Comparison of ENCODE assay signal across 1 cellular context in the genomic region with DNA sequence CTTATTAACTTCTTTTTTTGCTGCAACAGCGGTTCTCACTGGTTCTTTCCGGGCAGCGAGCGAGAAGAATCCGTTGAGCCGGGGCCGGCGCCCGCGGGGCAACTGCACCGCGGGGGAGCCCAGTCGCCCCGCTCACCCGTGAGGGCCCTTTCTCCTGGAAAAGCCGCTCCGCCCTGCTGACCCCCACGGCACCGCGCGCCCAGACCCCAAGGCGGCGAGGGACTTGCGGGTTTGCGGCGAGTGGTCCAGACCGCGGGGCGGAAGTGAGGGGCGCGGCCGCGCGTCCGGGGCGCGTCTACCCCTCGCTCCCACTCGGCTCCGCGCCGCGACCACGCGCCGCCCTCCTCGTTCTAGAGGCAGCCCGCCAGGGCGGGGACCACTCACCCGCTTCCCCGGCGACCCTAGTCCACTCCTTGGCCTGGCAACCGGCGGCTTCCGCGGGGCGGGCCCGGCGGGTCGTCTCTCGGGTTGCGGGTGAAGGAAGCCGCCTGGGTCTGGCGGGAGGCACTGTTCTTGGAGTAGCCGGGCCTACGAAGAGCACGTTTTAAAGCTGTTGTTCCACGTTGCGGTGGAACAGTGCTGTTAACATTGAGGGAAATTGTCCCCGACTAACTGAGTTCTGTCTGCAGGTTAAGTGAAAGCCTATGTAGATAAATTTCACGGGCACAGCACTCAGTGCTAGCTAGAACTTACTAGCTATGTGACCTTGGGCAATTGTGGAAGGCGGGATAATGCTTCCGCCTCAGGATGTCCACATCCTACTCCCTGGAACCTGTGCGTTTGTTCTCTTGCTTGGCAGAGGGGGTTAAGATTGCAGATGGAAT.
TF ChIP-seq lines count a peak whose summit lies in the region.

Gene NEK3, minus strand, starts transcription at position 439 of the 824 bp plus-strand sequence. CDS start 3,406 bp downstream, outside the sequence.

TF ChIP-seq in HepG2, 621 proteins besides CTCF, POLR2A, EP300 and RAD21 (continued from another document and continues in another):
- TF ChIP-seq, protein P1, sequence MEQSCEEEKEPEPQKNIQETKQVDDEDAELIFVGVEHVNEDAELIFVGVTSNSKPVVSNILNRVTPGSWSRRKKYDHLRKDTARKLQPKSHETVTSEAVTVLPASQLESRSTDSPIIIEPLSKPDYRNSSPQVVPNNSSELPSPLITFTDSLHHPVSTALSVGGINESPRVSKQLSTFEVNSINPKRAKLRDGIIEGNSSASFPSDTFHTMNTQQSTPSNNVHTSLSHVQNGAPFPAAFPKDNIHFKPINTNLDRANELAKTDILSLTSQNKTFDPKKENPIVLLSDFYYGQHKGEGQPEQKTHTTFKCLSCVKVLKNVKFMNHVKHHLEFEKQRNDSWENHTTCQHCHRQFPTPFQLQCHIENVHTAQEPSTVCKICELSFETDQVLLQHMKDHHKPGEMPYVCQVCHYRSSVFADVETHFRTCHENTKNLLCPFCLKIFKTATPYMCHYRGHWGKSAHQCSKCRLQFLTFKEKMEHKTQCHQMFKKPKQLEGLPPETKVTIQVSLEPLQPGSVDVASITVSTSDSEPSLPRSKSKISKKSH (CRISPR knock-in tag; IDR thresholded peaks at IDR 0.05; ENCODE audit: borderline replicate concordance), result peak; percentile 93; the same call in 1 of the 2 replicates
- TF ChIP-seq CHCHD3 (CRISPR knock-in tag; IDR thresholded peaks at IDR 0.05) (no peak), PHF5A (CRISPR knock-in tag; IDR thresholded peaks at IDR 0.05; ENCODE audit: low read depth, unreplicated experiment) (no peak), SATB2 (CRISPR knock-in tag; IDR thresholded peaks at IDR 0.05) (peak; percentile 95; the same call in 1 of the 2 replicates), NCOA5 (CRISPR knock-in tag; IDR thresholded peaks at IDR 0.05) (no peak), MBNL3 (CRISPR knock-in tag; conservative IDR thresholded peaks at IDR 0.05) (no peak), ZNF24 (IDR thresholded peaks at IDR 0.05) (no peak), PRDM15 (CRISPR knock-in tag; IDR thresholded peaks at IDR 0.05) (peak; percentile 74), NFIC (IDR thresholded peaks at IDR 0.05; ENCODE audit: low read length) (no peak), TAF15 (IDR thresholded peaks at IDR 0.05; ENCODE audit: low read depth, low read length, poor library complexity, severe bottlenecking) (no peak), PTBP1 (IDR thresholded peaks at IDR 0.05; ENCODE audit: low read depth, low read length, poor library complexity, severe bottlenecking) (no peak), SMAD3 (CRISPR knock-in tag; IDR thresholded peaks at IDR 0.05) (peak; percentile 22; the same call in 1 of the 2 replicates), MEIS2 (CRISPR knock-in tag; IDR thresholded peaks at IDR 0.05) (peak; percentile 88; the same call in 1 of the 2 replicates), TAF1 (CRISPR knock-in tag; IDR thresholded peaks at IDR 0.05) (peak; percentile 66), ZNF432 (CRISPR knock-in tag; IDR thresholded peaks at IDR 0.05; ENCODE audit: borderline replicate concordance) (peak; percentile 29; the same call in 1 of the 2 replicates), HOXA5 (CRISPR knock-in tag; IDR thresholded peaks at IDR 0.05) (peak; percentile 71), ZNF225 (CRISPR knock-in tag; IDR thresholded peaks at IDR 0.05) (0 out of 2 replicates have a peak, but pooled peaks have one; percentile 18), HMGXB3 (CRISPR knock-in tag; IDR thresholded peaks at IDR 0.05; ENCODE audit: borderline replicate concordance) (no peak), DNMT1 (CRISPR knock-in tag; IDR thresholded peaks at IDR 0.05) (0 out of 2 replicates have a peak, but pooled peaks have one; percentile 61), GZF1 (CRISPR knock-in tag; IDR thresholded peaks at IDR 0.05) (peak; percentile 63; the same call in 1 of the 2 replicates), MED8 (CRISPR knock-in tag; IDR thresholded peaks at IDR 0.05; ENCODE audit: insufficient replicate concordance) (peak; percentile 73), XRCC5 (optimal IDR thresholded peaks at IDR 0.05; ENCODE audit: low read length) (peak; percentile 85), TBP (CRISPR knock-in tag; IDR thresholded peaks at IDR 0.05) (no peak), AKAP8 (CRISPR knock-in tag; IDR thresholded peaks at IDR 0.05) (0 out of 2 replicates have a peak, but pooled peaks have one; percentile 62), ZBTB42 (CRISPR knock-in tag; IDR thresholded peaks at IDR 0.05) (peak; percentile 82; the same call in 1 of the 2 replicates), BRD4 (CRISPR knock-in tag; IDR thresholded peaks at IDR 0.05) (peak; percentile 93), REPIN1 (CRISPR knock-in tag; IDR thresholded peaks at IDR 0.05; ENCODE audit: borderline replicate concordance, low read depth) (peak; percentile 43; the same call in 1 of the 2 replicates), ZNF256 (CRISPR knock-in tag; conservative IDR thresholded peaks at IDR 0.05) (peak; percentile 86), CHD2 (IDR thresholded peaks at IDR 0.05; ENCODE audit: low read depth, low read length) (no peak), THAP9 (CRISPR knock-in tag; IDR thresholded peaks at IDR 0.05; ENCODE audit: borderline replicate concordance) (peak; percentile 22; the same call in 1 of the 2 replicates)
- TF ChIP-seq, protein P2, sequence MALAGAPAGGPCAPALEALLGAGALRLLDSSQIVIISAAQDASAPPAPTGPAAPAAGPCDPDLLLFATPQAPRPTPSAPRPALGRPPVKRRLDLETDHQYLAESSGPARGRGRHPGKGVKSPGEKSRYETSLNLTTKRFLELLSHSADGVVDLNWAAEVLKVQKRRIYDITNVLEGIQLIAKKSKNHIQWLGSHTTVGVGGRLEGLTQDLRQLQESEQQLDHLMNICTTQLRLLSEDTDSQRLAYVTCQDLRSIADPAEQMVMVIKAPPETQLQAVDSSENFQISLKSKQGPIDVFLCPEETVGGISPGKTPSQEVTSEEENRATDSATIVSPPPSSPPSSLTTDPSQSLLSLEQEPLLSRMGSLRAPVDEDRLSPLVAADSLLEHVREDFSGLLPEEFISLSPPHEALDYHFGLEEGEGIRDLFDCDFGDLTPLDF (CRISPR knock-in tag; IDR thresholded peaks at IDR 0.05), result peak; percentile 81
- TF ChIP-seq, protein P3, sequence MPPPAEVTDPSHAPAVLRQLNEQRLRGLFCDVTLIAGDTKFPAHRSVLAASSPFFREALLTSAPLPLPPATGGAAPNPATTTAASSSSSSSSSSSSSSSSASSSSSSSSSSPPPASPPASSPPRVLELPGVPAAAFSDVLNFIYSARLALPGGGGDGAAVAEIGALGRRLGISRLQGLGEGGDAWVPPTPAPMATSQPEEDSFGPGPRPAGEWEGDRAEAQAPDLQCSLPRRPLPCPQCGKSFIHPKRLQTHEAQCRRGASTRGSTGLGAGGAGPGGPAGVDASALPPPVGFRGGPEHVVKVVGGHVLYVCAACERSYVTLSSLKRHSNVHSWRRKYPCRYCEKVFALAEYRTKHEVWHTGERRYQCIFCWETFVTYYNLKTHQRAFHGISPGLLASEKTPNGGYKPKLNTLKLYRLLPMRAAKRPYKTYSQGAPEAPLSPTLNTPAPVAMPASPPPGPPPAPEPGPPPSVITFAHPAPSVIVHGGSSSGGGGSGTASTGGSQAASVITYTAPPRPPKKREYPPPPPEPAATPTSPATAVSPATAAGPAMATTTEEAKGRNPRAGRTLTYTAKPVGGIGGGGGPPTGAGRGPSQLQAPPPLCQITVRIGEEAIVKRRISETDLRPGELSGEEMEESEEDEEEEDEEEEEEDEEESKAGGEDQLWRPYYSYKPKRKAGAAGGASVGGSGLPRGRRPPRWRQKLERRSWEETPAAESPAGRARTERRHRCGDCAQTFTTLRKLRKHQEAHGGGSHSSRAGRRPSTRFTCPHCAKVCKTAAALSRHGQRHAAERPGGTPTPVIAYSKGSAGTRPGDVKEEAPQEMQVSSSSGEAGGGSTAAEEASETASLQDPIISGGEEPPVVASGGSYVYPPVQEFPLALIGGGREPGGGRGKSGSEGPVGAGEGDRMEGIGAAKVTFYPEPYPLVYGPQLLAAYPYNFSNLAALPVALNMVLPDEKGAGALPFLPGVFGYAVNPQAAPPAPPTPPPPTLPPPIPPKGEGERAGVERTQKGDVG (CRISPR knock-in tag; IDR thresholded peaks at IDR 0.05; ENCODE audit: borderline replicate concordance), result peak; percentile 79
- TF ChIP-seq, protein P4, sequence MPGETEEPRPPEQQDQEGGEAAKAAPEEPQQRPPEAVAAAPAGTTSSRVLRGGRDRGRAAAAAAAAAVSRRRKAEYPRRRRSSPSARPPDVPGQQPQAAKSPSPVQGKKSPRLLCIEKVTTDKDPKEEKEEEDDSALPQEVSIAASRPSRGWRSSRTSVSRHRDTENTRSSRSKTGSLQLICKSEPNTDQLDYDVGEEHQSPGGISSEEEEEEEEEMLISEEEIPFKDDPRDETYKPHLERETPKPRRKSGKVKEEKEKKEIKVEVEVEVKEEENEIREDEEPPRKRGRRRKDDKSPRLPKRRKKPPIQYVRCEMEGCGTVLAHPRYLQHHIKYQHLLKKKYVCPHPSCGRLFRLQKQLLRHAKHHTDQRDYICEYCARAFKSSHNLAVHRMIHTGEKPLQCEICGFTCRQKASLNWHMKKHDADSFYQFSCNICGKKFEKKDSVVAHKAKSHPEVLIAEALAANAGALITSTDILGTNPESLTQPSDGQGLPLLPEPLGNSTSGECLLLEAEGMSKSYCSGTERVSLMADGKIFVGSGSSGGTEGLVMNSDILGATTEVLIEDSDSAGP (CRISPR knock-in tag; IDR thresholded peaks at IDR 0.05; ENCODE audit: borderline replicate concordance), result peak; percentile 80; the same call in 1 of the 2 replicates
- TF ChIP-seq, protein P5, sequence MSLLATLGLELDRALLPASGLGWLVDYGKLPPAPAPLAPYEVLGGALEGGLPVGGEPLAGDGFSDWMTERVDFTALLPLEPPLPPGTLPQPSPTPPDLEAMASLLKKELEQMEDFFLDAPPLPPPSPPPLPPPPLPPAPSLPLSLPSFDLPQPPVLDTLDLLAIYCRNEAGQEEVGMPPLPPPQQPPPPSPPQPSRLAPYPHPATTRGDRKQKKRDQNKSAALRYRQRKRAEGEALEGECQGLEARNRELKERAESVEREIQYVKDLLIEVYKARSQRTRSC (CRISPR knock-in tag; IDR thresholded peaks at IDR 0.05; ENCODE audit: low read depth), result peak; percentile 98; the same call in 1 of the 2 replicates
